ENCODE assay signal across 8 cellular contexts in the genomic region with DNA sequence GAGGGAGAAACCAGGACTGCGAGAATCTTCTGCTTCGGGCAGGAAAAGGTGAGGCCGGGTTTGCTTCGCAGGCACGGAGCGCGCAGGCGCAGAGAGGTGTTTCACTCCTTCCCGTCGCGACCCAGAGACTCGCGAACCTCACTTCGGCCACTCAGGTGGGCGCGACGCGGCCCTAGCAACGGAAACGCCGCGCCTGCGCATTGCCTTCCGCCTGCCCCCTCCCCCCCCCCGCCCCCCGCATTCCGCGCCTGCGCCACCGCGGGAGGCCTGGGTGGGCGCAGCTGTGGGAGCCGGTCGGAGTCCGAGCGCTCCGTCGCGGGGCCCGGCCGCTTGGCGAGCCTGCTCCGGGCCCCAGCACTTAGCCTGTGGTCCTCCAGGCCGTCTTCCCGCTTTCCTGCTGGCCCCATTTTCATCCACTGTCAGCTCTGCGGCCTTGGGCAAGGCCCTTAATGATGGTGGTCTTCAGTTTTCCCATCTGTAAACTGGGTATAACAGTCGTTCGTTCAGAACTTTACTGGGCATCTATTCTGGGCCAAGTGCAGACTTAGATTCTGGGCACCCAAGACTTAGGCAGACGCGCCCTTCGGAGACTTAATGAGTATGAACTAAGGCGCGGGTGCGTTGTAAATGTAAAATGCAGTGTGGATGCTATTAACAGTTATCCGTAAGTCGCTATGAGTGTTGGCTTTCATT.
DNase-seq lines count a peak whose midpoint lies in the region; TF ChIP-seq lines count a peak whose summit lies in the region.

No MANE protein-coding gene starts in this region.

- peak overlapping the region; percentile 51 for H3K9ac ChIP-seq in NT2/D1 (ENCODE audit: insufficient read length, low read depth)

- TF ChIP-seq POLR2A in uterus (IDR thresholded peaks at IDR 0.05), result no peak

- H3K27ac ChIP-seq in left ventricle myocardium inferior (replicated peaks) (no peak overlapping the region), uterus (no peak overlapping the region)

- no peaks in the 10 kb centered on the region for H3K9me3 ChIP-seq in NT2/D1 (ENCODE audit: insufficient read depth, low read length)
- H3K9me3 ChIP-seq in left ventricle myocardium inferior (replicated peaks), result no peaks in the 10 kb centered on the region
- no peaks in the 10 kb centered on the region for H3K9me3 ChIP-seq in uterus

- no peaks in the 10 kb centered on the region for H3K4me1 ChIP-seq in NT2/D1 (ENCODE audit: insufficient read depth, insufficient read length)
- H3K4me1 ChIP-seq in left ventricle myocardium inferior, result peaks cover 6% of the 10 kb centered on the region
- H3K4me1 ChIP-seq in uterus, result no peaks in the 10 kb centered on the region

- DNase-seq in NT2/D1 (ENCODE audit: low read depth, low spot score), result no peak
- peak; percentile 57 for DNase-seq in activated naive CD4-positive, alpha-beta T cell treated with Interleukin-2 at 50 U/mL for 16 hours
- peak; percentile 38 for DNase-seq in left ventricle myocardium inferior
- DNase-seq in retina, result peak; percentile 51
- DNase-seq in uterus, result peak; percentile 27 to 32
- DNase-seq in NCI-H510A (lab: John Stamatoyannopoulos, UW), result no peak
- no peak for DNase-seq in superior temporal gyrus (ENCODE audit: extremely low spot score)
- DNase-seq in NCI-H345 treated with DMSO at 0.1 percent for 48 hours (lab: John Stamatoyannopoulos, UW; ENCODE audit: unreplicated experiment), result no peak

- no peaks in the 10 kb centered on the region for H3K36me3 ChIP-seq in NT2/D1 (ENCODE audit: insufficient read depth, insufficient read length, low read length)
- H3K36me3 ChIP-seq in left ventricle myocardium inferior, result no peaks in the 10 kb centered on the region
- H3K36me3 ChIP-seq in uterus, result no peaks in the 10 kb centered on the region

- peak overlapping the region; percentile 25 for H3K4me3 ChIP-seq in NT2/D1 (ENCODE audit: insufficient read length, low read depth)
- peak overlapping the region; percentile 63 for H3K4me3 ChIP-seq in left ventricle myocardium inferior
- peak overlapping the region; percentile 2 to 30 for H3K4me3 ChIP-seq in uterus

- H3K27me3 ChIP-seq in NT2/D1 (ENCODE audit: insufficient read depth, insufficient read length) (peaks cover 6% of the 10 kb centered on the region), left ventricle myocardium inferior (ENCODE audit: low read depth) (peaks cover 30% of the 10 kb centered on the region), uterus (no peaks in the 10 kb centered on the region)

- TF ChIP-seq CTCF in left ventricle myocardium inferior (IDR thresholded peaks at IDR 0.05; ENCODE audit: borderline replicate concordance), result no peak
- no peak for TF ChIP-seq CTCF in uterus (IDR thresholded peaks at IDR 0.05)

- intact Hi-C loops in left ventricle myocardium inferior (cut with micrococcal nuclease) (no loop called here), uterus (cut with DNase I; ENCODE audit: low total_unique reads) (no loop called here)

Comparison
In these comparisons a context has a peak if more than half of its experiments do, and no peak if none do; other contexts are left out.
1. DNase-seq: peak in activated naive CD4-positive, alpha-beta T cell treated with Interleukin-2 at 50 U/mL for 16 hours (single experiment), left ventricle myocardium inferior (single experiment), retina (single experiment) and uterus (2 of 2); none in NT2/D1 (single experiment), NCI-H510A (single experiment), superior temporal gyrus (single experiment) and NCI-H345 treated with DMSO at 0.1 percent for 48 hours (single experiment).
2. Peak in every context shown above with its lines, with median percentiles within 50 percentile points of each other: H3K4me3 ChIP-seq.